Comparison of ENCODE assay signal across 1 cellular context in the genomic region with DNA sequence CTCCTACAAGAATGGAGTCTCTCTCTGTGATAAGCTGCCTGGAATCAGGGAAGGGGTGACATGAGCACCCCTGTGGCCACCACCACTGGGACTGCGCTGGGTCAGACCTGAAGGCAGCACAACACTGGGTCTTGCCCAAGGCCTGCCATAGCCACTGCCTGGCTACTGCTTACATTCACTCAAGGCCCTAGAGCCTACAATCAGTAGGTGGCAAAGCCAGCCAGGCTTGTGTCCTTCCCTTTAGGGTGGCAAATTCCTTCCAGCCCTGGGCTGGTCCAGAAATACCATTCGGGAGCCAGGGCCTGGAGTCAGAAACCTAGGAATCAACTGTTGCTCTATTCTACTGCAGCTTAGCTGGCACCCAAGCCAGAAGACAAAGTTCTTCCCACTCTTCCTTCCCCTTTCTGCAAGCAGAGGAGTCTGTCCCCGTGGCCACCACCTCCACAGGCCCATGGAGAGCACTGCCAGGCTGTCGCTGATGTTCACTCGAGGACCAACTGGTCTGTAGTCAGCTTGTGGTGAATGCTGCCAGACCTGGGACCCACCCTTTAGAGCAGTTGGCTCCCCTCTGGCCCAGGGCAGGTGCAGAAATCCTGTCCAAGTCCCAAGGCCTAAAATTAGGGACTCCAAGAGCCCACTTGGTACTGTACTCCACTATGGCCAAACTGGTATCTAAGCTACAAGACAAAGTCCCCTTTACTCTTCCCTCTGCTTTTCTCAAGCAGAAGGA.
TF ChIP-seq lines count a peak whose summit lies in the region.

No MANE protein-coding gene starts in this region.

TF ChIP-seq in H1, 55 proteins besides CTCF, POLR2A, EP300 and RAD21 (continued from another document):
- TF ChIP-seq BACH1 (IDR thresholded peaks at IDR 0.05; ENCODE audit: low read length) (no peak), KDM4A (IDR thresholded peaks at IDR 0.05; ENCODE audit: low read depth, low read length, severe bottlenecking) (no peak)
